ENCODE assay signal across 16 cellular contexts in the genomic region with DNA sequence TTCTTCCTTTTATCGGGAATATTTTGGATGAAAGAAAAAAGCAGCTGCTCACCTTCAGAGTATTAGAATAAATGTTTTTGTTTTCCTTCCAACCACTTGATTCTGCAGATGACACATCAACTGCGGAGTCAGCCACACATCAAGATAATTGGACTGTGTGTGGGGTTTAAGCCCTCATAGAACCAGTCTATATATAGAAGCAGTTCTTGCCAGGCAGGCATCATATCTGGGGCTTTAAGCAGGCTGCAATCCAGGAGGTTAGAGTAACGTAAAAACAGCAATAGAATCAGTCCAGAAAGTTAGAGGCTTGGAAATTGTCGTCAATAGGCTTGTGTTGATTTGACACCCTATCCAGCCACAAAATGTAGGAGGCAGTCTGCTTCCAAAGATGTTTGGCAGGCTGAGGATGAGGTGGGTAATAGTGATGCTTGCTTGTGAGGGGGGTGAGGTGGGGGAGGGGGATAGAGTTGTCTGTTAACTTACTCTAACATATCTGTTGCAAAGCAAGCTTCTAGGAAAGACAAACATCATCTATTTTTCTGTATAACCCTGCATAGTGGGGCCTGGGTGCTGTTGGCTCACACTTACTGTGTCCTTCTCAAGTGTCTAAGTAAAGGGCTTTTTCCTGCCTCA.
DNase-seq lines count a peak whose midpoint lies in the region; ATAC-seq and TF ChIP-seq lines count a peak whose summit lies in the region.
"Had no signal": no experiment of that assay in that cellular context is flagged by ENCODE, and none has a peak within 500 bp of the region (broad histone marks: within the 10 kb centered on the region; RNA-seq: fewer than 3 reads in every experiment).

No MANE protein-coding gene starts in this region.

- TF ChIP-seq POLR2A in gastroesophageal sphincter (IDR thresholded peaks at IDR 0.05) = no peak
- TF ChIP-seq POLR2A in stomach (IDR thresholded peaks at IDR 0.05) = no peak

- no peak for TF ChIP-seq CTCF in cardiac muscle cell (IDR thresholded peaks at IDR 0.05; ENCODE audit: low read depth, low read length)
- no peak for TF ChIP-seq CTCF in gastroesophageal sphincter (IDR thresholded peaks at IDR 0.05)
- TF ChIP-seq CTCF in stomach (IDR thresholded peaks at IDR 0.05) = no peak

- H3K36me3 Mint-ChIP-seq in activated T-helper 2 cell treated with anti-CD3 and anti-CD28 coated beads, Interferon-gamma antibody, Interleukin-2, Interleukin-4, amounts not matched to agents 10 μg/mL and 5 μg/mL and 100 μg/mL, durations not matched to agents 14 hours and 24 hours and 36 hours (ENCODE audit: low read depth) = peaks cover 49% of the 10 kb centered on the region

- ATAC-seq in gastroesophageal sphincter (no peak), HG02970 (IDR thresholded peaks at IDR 0.05; ENCODE audit: low FRiP score, unreplicated experiment) (no peak)

- intact Hi-C loops in cardiac septum (cut with DNase I) = no loop called here
- intact Hi-C loops in activated T-helper 2 cell treated with anti-CD3 and anti-CD28 coated beads, Interferon-gamma antibody, Interleukin-2, Interleukin-4, amounts not matched to agents 10 μg/mL and 5 μg/mL and 100 μg/mL, durations not matched to agents 14 hours and 24 hours and 36 hours (cut with micrococcal nuclease) = no loop called here
- intact Hi-C loops in stomach (cut with DNase I; ENCODE audit: low total_unique reads) = loop anchor here (10.0 kb wide), 1 partner anchor 55 kb away; no protein-coding TSS in a partner anchor

- H3K4me1 Mint-ChIP-seq in activated T-helper 2 cell treated with anti-CD3 and anti-CD28 coated beads, Interferon-gamma antibody, Interleukin-2, Interleukin-4, amounts not matched to agents 10 μg/mL and 5 μg/mL and 100 μg/mL, durations not matched to agents 14 hours and 24 hours and 36 hours (ENCODE audit: low read depth) = peaks cover 33% of the 10 kb centered on the region

- TF ChIP-seq EP300 in gastroesophageal sphincter (IDR thresholded peaks at IDR 0.05) (no peak), stomach (IDR thresholded peaks at IDR 0.05) (no peak)

- H3K36me3 ChIP-seq in cardiac muscle cell = peaks cover 5% of the 10 kb centered on the region
- H3K36me3 ChIP-seq in gastroesophageal sphincter = peaks cover 0 to 24% of the 10 kb centered on the region in 2 donors
- peaks cover 3 to 41% (median 26%) of the 10 kb centered on the region in 4 donors for H3K36me3 ChIP-seq in stomach
- H3K36me3 ChIP-seq: ovary had no signal

- H3K27ac ChIP-seq in cardiac muscle cell = peak overlapping the region; percentile 57
- H3K27ac ChIP-seq in gastroesophageal sphincter = peak overlapping the region; percentile 60 to 75 (median 73)
- H3K27ac ChIP-seq in stomach = peak overlapping the region in 3 of 5 donors; percentile 59 to 81 (median 68)
- H3K27ac ChIP-seq: epithelial cell of prostate, HL-60, ovary had no signal

- no peak overlapping the region for H3K4me3 Mint-ChIP-seq in activated T-helper 2 cell treated with anti-CD3 and anti-CD28 coated beads, Interferon-gamma antibody, Interleukin-2, Interleukin-4, amounts not matched to agents 10 μg/mL and 5 μg/mL and 100 μg/mL, durations not matched to agents 14 hours and 24 hours and 36 hours (ENCODE audit: low read depth)

- 46 to 49% methylated on average over 4 of the region's 4 CpGs for WGBS in gastroesophageal sphincter (ENCODE audit: low coverage in 1 of 2), 2 donors
- 70 to 83% (median 78%) methylated on average over 4 of the region's 4 CpGs for WGBS in stomach, 5 donors

- H3K4me3 ChIP-seq in cardiac muscle cell (no peak overlapping the region), gastroesophageal sphincter (no peak overlapping the region), stomach (no peak overlapping the region)
- H3K4me3 ChIP-seq: ovary had no signal

- no peaks in the 10 kb centered on the region for H3K27me3 Mint-ChIP-seq in activated T-helper 2 cell treated with anti-CD3 and anti-CD28 coated beads, Interferon-gamma antibody, Interleukin-2, Interleukin-4, amounts not matched to agents 10 μg/mL and 5 μg/mL and 100 μg/mL, durations not matched to agents 14 hours and 24 hours and 36 hours (ENCODE audit: low read depth)

- H3K27me3 ChIP-seq in cardiac muscle cell (no peaks in the 10 kb centered on the region), gastroesophageal sphincter (no peaks in the 10 kb centered on the region), stomach (no peaks in the 10 kb centered on the region)
- H3K27me3 ChIP-seq: ovary had no signal

- DNase-seq in cardiac muscle cell (ENCODE audit: low read depth in 1 of 2, low spot score in 1 of 2) (peak in 1 of 2 donors; percentile 73), cardiac septum (ENCODE audit: low spot score) (no peak), stomach (no peak), medulla oblongata (ENCODE audit: extremely low spot score) (no peak), OCI-M2 (lab: John Stamatoyannopoulos, UW; ENCODE audit: unreplicated experiment) (no peak)
- no peak for DNase-seq in activated T-helper 2 cell treated with anti-CD3 and anti-CD28 coated beads, Interferon-gamma antibody, Interleukin-2, Interleukin-4, amounts not matched to agents 10 μg/mL and 5 μg/mL and 100 μg/mL, durations not matched to agents 14 hours and 24 hours and 36 hours (ENCODE audit: low spot score)
- DNase-seq: activated CD4-positive, alpha-beta T cell treated with anti-CD3 and anti-CD28 coated beads, Interleukin-2, amount 50 U/mL, for 4 hours; activated effector memory CD4-positive, alpha-beta T cell treated with anti-CD3 and anti-CD28 coated beads, Interleukin-2, amount 50 U/mL, for 16 hours; DMS 273 treated with DMSO at 0.1 percent for 48 hours; ovary; stimulated activated CD4-positive, alpha-beta T cell treated with anti-CD3 and anti-CD28 coated beads, Interleukin-1b, Interleukin-23, amount 100 ng/mL, for 48 hours had no signal

- H3K4me1 ChIP-seq in cardiac muscle cell (ENCODE audit: low read depth) (peaks cover 31% of the 10 kb centered on the region), gastroesophageal sphincter (peaks cover 0 to 37% (median 0%) of the 10 kb centered on the region in 3 donors), stomach (peaks cover 0 to 37% (median 16%) of the 10 kb centered on the region in 4 donors)

- H3K9me3 ChIP-seq in cardiac muscle cell (ENCODE audit: low read depth) (no peaks in the 10 kb centered on the region), gastroesophageal sphincter (no peaks in the 10 kb centered on the region), stomach (no peaks in the 10 kb centered on the region)
- H3K9me3 ChIP-seq: ovary had no signal

- no peaks in the 10 kb centered on the region for H3K9me3 Mint-ChIP-seq in activated T-helper 2 cell treated with anti-CD3 and anti-CD28 coated beads, Interferon-gamma antibody, Interleukin-2, Interleukin-4, amounts not matched to agents 10 μg/mL and 5 μg/mL and 100 μg/mL, durations not matched to agents 14 hours and 24 hours and 36 hours
- H3K9me3 Mint-ChIP-seq: T-helper 2 cell treated with Interferon-gamma antibody and Interleukin-4, amounts not matched to agents 5 μg/mL and 100 μg/mL, for 36 hours had no signal

- peak overlapping the region; percentile 25 for H3K27ac Mint-ChIP-seq in activated T-helper 2 cell treated with anti-CD3 and anti-CD28 coated beads, Interferon-gamma antibody, Interleukin-2, Interleukin-4, amounts not matched to agents 10 μg/mL and 5 μg/mL and 100 μg/mL, durations not matched to agents 14 hours and 24 hours and 36 hours
- H3K27ac Mint-ChIP-seq: T-helper 2 cell treated with Interferon-gamma antibody and Interleukin-4, amounts not matched to agents 5 μg/mL and 100 μg/mL, for 36 hours had no signal
